ENCODE assay signal across 8 cellular contexts in the genomic region with DNA sequence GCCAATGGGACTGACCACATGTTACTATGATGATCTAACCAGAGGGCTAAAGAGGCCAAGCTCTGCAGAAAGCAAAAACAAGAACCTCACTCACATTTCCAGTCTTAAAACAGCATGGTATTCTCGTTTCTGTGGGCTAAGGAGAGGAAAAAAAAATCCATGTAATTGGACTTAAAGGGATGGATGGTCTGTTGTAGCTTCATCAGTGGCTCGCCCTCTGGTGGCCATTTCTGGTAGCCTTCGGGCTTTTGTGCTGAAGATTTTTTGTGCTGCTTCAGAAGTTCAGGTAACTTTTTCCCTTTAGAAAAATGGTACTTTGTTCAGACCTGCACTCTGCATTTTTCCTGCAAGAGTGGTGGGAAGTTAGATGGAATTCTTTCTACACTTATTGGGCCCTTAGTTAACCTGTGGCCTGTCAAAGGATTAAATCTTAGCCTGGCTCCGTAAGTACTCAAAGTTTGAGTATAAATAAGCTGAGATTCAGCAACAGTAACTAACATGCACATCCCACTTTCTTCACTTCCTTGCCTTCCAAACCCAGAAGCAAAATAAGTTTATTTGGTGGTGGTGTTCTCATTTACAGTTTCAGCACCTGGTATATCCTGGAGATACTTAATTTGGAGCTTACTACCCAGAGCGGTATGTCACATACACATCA. TPM values are rescaled to one million over a fixed set of nuclear protein-coding genes. Genes with fewer than 3 reads are reported as not detected.
DNase-seq lines count a peak whose midpoint lies in the region; ATAC-seq, FAIRE-seq and TF ChIP-seq lines count a peak whose summit lies in the region.

No MANE protein-coding gene starts in this region.

- no peaks in the 10 kb centered on the region for H3K4me1 ChIP-seq in HepG2 (ENCODE audit: insufficient read depth, low read length)

- TF ChIP-seq CTCF in HepG2 (CRISPR knock-in tag; IDR thresholded peaks at IDR 0.05): peak; percentile 72

- no peak overlapping the region for H3K4me2 ChIP-seq in HepG2 (ENCODE audit: low read depth, low read length)

- BruUV-seq in HepG2 (replicated peaks; lab: Mats Ljungman, UMichigan): no TSS peak

- peak; percentile 79 for DNase-seq in DMS 273 (lab: John Stamatoyannopoulos, UW; ENCODE audit: unreplicated experiment)
- no peak for DNase-seq in DMS 273 treated with DMSO at 0.1 percent for 48 hours (lab: John Stamatoyannopoulos, UW)
- DNase-seq in NCI-H1105 (lab: John Stamatoyannopoulos, UW): peak; percentile 26
- peak; percentile 70 for DNase-seq in activated CD4-positive, CD25-positive, alpha-beta regulatory T cell treated with anti-CD3 and anti-CD28 coated beads, Interleukin-2, amount 50 U/mL, for 72 hours
- DNase-seq in central memory CD8-positive, alpha-beta T cell (ENCODE audit: low spot score in 2 of 2): peak; percentile 37 to 46
- peak; percentile 27 for DNase-seq in HepG2 (ENCODE audit: low spot score)
- peak; percentile 39 to 63 (median 43) for DNase-seq in stimulated activated CD4-positive, alpha-beta T cell treated with anti-CD3 and anti-CD28 coated beads, TNF-alpha, amount 100 ng/mL, for 24 hours (ENCODE audit: low read depth in 3 of 3)

- no peak overlapping the region for H3K4me3 ChIP-seq in HepG2 (replicated peaks in 1 of 3; ENCODE audit: insufficient read depth in 1 of 3, low read depth in 2 of 3, low read length in 3 of 3)

- POLR2A ChIA-PET in HepG2 (lab: Yijun Ruan, JAX): no interaction called here

- H3K9me3 ChIP-seq in HepG2 (ENCODE audit: low read length): no peaks in the 10 kb centered on the region

- H3K9me3 Mint-ChIP-seq in central memory CD8-positive, alpha-beta T cell: no peaks in the 10 kb centered on the region

- in situ Hi-C loops in HepG2 (cut with HindIII; ENCODE audit: extremely low pct_ligation_motif_present, low pct_unique_long_range_greater_than_20kb): loop anchor here (5.0 kb wide), 1 partner anchor 436 kb away; no protein-coding TSS in a partner anchor

- H3K79me2 ChIP-seq in HepG2 (ENCODE audit: insufficient read depth, low read length): no peaks in the 10 kb centered on the region

- H2AFZ ChIP-seq in HepG2 (ENCODE audit: low read length): no peak overlapping the region

- no peaks in the 10 kb centered on the region for H3K27me3 Mint-ChIP-seq in central memory CD8-positive, alpha-beta T cell

- H3K27ac Mint-ChIP-seq in central memory CD8-positive, alpha-beta T cell (ENCODE audit: low read depth): no peak overlapping the region

- ATAC-seq in central memory CD8-positive, alpha-beta T cell (replicated peaks; ENCODE audit: extremely low read depth, poor library complexity, severe bottlenecking): no peak
- ATAC-seq in HepG2 (peak; percentile 67), GM19328 (IDR thresholded peaks at IDR 0.05; ENCODE audit: unreplicated experiment) (no peak)

- no peak overlapping the region for H3K4me3 Mint-ChIP-seq in central memory CD8-positive, alpha-beta T cell

- CTCF ChIA-PET in HepG2 (lab: Yijun Ruan, JAX; ENCODE audit: low intra/inter-chr PET ratio, low total read pairs): interaction anchor here (0.6 to 1.6 kb wide), 3 partner anchors 116 to 435 kb away, joined by 3 to 11 read pairs (median 6); no protein-coding TSS in a partner anchor

- H3K4me1 Mint-ChIP-seq in central memory CD8-positive, alpha-beta T cell: no peaks in the 10 kb centered on the region

- peaks cover 9 to 47% of the 10 kb centered on the region in 2 experiments; a peak in 4 of 5 replicates for H3K36me3 ChIP-seq in HepG2 (replicated peaks in 1 of 2; ENCODE audit: control insufficient read depth in 1 of 2, insufficient read depth in 2 of 2, low read length in 2 of 2)

- no peak for TF ChIP-seq EP300 in HepG2 (IDR thresholded peaks at IDR 0.05; ENCODE audit: low read depth in 2 of 2, low read length in 2 of 2)
- TF ChIP-seq EP300 in HepG2 (CRISPR knock-in tag; IDR thresholded peaks at IDR 0.05; ENCODE audit: borderline replicate concordance): no peak

- intact Hi-C loops in HepG2 (cut with micrococcal nuclease; ENCODE audit: unreplicated experiment): loop anchor here (1.0 kb wide), 1 partner anchor 431 kb away; no protein-coding TSS in a partner anchor

- H3K27me3 ChIP-seq in HepG2 (ENCODE audit: control insufficient read depth in 1 of 2, insufficient read depth in 2 of 2, low read length in 2 of 2): no peaks in the 10 kb centered on the region

- peaks cover 23% of the 10 kb centered on the region for H3K36me3 Mint-ChIP-seq in central memory CD8-positive, alpha-beta T cell (ENCODE audit: insufficient read depth)

- TF ChIP-seq RAD21 in HepG2 (CRISPR knock-in tag; IDR thresholded peaks at IDR 0.05): 0 out of 2 replicates have a peak, but pooled peaks have one; percentile 11

- WGBS in HepG2 (ENCODE audit: low lambda C conversion rate): 38% methylated on average over 5 of the region's 5 CpGs

- no peak overlapping the region for H3K9ac ChIP-seq in HepG2 (ENCODE audit: insufficient read depth, low read depth, low read length)

- peak; percentile 89 for FAIRE-seq in HepG2 (lab: Jason Lieb, UNC)

- TF ChIP-seq POLR2A in HepG2 (IDR thresholded peaks at IDR 0.05; ENCODE audit: insufficient read depth in 1 of 2, low read depth in 2 of 2, low read length in 2 of 2): no peak

- H3K27ac ChIP-seq in HepG2 (ENCODE audit: extremely low read length, insufficient read depth, low read length): no peak overlapping the region

- H4K20me1 ChIP-seq in HepG2 (ENCODE audit: insufficient read depth, low read length): no peaks in the 10 kb centered on the region

TF ChIP-seq in HepG2, 621 proteins besides CTCF, POLR2A, EP300 and RAD21:
- TF ChIP-seq SMC3 (IDR thresholded peaks at IDR 0.05; ENCODE audit: low read length): peak; percentile 85
- TF ChIP-seq, protein P1, sequence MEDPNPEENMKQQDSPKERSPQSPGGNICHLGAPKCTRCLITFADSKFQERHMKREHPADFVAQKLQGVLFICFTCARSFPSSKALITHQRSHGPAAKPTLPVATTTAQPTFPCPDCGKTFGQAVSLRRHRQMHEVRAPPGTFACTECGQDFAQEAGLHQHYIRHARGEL (CRISPR knock-in tag; IDR thresholded peaks at IDR 0.05): no peak
- peak; percentile 63 for TF ChIP-seq STAG1 (CRISPR knock-in tag; IDR thresholded peaks at IDR 0.05)

RNA-seq across cellular contexts. Expression of gene DCAF4, which starts 22.3 kb away (rescaled TPM):
- 17.3 and 18.8 TPM in 2 replicates for total RNA-seq in HepG2 (2016; rRNA removed; fragmentation: Illumina TruSeq; extraction: Trizol)
- 3.9 and 4.3 TPM in 2 replicates for total RNA-seq in HepG2 (2016; cell fraction: cytosol; rRNA removed; fragmentation: Illumina TruSeq; extraction: Trizol; ENCODE audit: low read depth)
- total RNA-seq in HepG2 (2016; cell fraction: insoluble cytoplasmic fraction; rRNA removed; fragmentation: Illumina TruSeq; extraction: Trizol): 19.7 and 20.3 TPM in 2 replicates
- total RNA-seq in HepG2 (2016; cell fraction: membrane; rRNA removed; fragmentation: Illumina TruSeq; extraction: Trizol): 5.0 and 5.4 TPM in 2 replicates
- 20.4 and 27.6 TPM in 2 replicates for total RNA-seq in HepG2 (2016; cell fraction: nucleus; rRNA removed; fragmentation: Illumina TruSeq; extraction: Trizol)
- polyA plus RNA-seq in HepG2 (2011; rRNA removed): 21.1 and 25.6 TPM in 2 replicates
- polyA plus RNA-seq in HepG2 (2011; cell fraction: cytosol; rRNA removed): 15.1 and 22.4 TPM in 2 replicates
- 71.7 and 82.4 TPM in 2 replicates for polyA plus RNA-seq in HepG2 (2011; cell fraction: nucleus; rRNA removed)
- 16.5 and 19.5 TPM in 2 replicates for polyA plus RNA-seq in HepG2 (2012)
- polyA plus RNA-seq in HepG2 (2016; cell fraction: cytosol; fragmentation: Illumina TruSeq; extraction: Trizol; ENCODE audit: low read depth): 1.7 and 2.2 TPM in 2 replicates
- 18.3 and 21.3 TPM in 2 replicates for polyA plus RNA-seq in HepG2 (2016; cell fraction: insoluble cytoplasmic fraction; fragmentation: Illumina TruSeq; extraction: Trizol; ENCODE audit: low read depth)
- 3.5 and 3.9 TPM in 2 replicates for polyA plus RNA-seq in HepG2 (2016; cell fraction: membrane; fragmentation: Illumina TruSeq; extraction: Trizol; ENCODE audit: low read depth)
- polyA plus RNA-seq in HepG2 (2016; cell fraction: nucleus; fragmentation: Illumina TruSeq; extraction: Trizol; ENCODE audit: insufficient read depth, low read depth): 26.1 and 30.0 TPM in 2 replicates
- polyA minus RNA-seq in HepG2 (2011; rRNA and poly(A)+ RNA removed; ENCODE audit: low replicate concordance): 21.6 and 30.7 TPM in 2 replicates
- 6.5 and 8.3 TPM in 2 replicates for polyA minus RNA-seq in HepG2 (2011; cell fraction: cytosol; rRNA and poly(A)+ RNA removed)
- 54.1 and 63.2 TPM in 2 replicates for polyA minus RNA-seq in HepG2 (2011; cell fraction: nucleus; rRNA and poly(A)+ RNA removed)

RNA-seq across cellular contexts. Expression of gene DPF3, which starts 54.7 kb away (rescaled TPM):
- total RNA-seq in HepG2 (2016; rRNA removed; fragmentation: Illumina TruSeq; extraction: Trizol): 0.60 TPM in 2 replicates
- 0.09 and 0.20 TPM in 2 replicates for total RNA-seq in HepG2 (2016; cell fraction: cytosol; rRNA removed; fragmentation: Illumina TruSeq; extraction: Trizol; ENCODE audit: low read depth)
- total RNA-seq in HepG2 (2016; cell fraction: insoluble cytoplasmic fraction; rRNA removed; fragmentation: Illumina TruSeq; extraction: Trizol): 0.73 and 0.84 TPM in 2 replicates
- 0.37 and 0.38 TPM in 2 replicates for total RNA-seq in HepG2 (2016; cell fraction: membrane; rRNA removed; fragmentation: Illumina TruSeq; extraction: Trizol)
- total RNA-seq in HepG2 (2016; cell fraction: nucleus; rRNA removed; fragmentation: Illumina TruSeq; extraction: Trizol): 1.8 TPM in 2 replicates
- polyA plus RNA-seq in HepG2 (2011; rRNA removed): 0.09 and 0.14 TPM in 2 replicates
- polyA plus RNA-seq in HepG2 (2011; cell fraction: cytosol; rRNA removed): 0.04 and 0.05 TPM in 2 replicates
- polyA plus RNA-seq in HepG2 (2011; cell fraction: nucleus; rRNA removed): 0.26 and 0.66 TPM in 2 replicates
- polyA plus RNA-seq in HepG2 (2012): 0.05 and 0.24 TPM in 2 replicates
- polyA plus RNA-seq in HepG2 (2016; cell fraction: cytosol; fragmentation: Illumina TruSeq; extraction: Trizol; ENCODE audit: low read depth): 0.05 and 0.17 TPM in 2 replicates
- polyA plus RNA-seq in HepG2 (2016; cell fraction: insoluble cytoplasmic fraction; fragmentation: Illumina TruSeq; extraction: Trizol; ENCODE audit: low read depth): 0.32 and 0.46 TPM in 2 replicates
- polyA plus RNA-seq in HepG2 (2016; cell fraction: membrane; fragmentation: Illumina TruSeq; extraction: Trizol; ENCODE audit: low read depth): 0.15 and 0.17 TPM in 2 replicates
- polyA plus RNA-seq in HepG2 (2016; cell fraction: nucleus; fragmentation: Illumina TruSeq; extraction: Trizol; ENCODE audit: insufficient read depth, low read depth): 1.3 and 1.6 TPM in 2 replicates
- 0.16 and 2.6 TPM in 2 replicates for polyA minus RNA-seq in HepG2 (2011; rRNA and poly(A)+ RNA removed; ENCODE audit: low replicate concordance)
- not detected in 2 replicates for polyA minus RNA-seq in HepG2 (2011; cell fraction: cytosol; rRNA and poly(A)+ RNA removed)
- polyA minus RNA-seq in HepG2 (2011; cell fraction: nucleus; rRNA and poly(A)+ RNA removed): 0.25 and 0.77 TPM in 2 replicates
